ENCODE assay signal across 1 cellular context in genomic region chr10:13589316-13589715, GRCh38.
TF ChIP-seq lines count a peak whose summit lies in the region.

No MANE protein-coding gene starts in this region.

TF ChIP-seq in GM23338, 12 proteins besides CTCF, POLR2A, EP300 and RAD21 (continued from another document):
- TF ChIP-seq ZNF462 (CRISPR knock-in tag; IDR thresholded peaks at IDR 0.05) (no peak), POLR2AphosphoS5 (IDR thresholded peaks at IDR 0.05; ENCODE audit: low read depth) (no peak), ZNF114 (CRISPR knock-in tag; IDR thresholded peaks at IDR 0.05) (no peak), STAT1 (IDR thresholded peaks at IDR 0.05; ENCODE audit: unreplicated experiment) (no peak)
